11 cellular contexts compared by ENCODE assay signal in the genomic region with DNA sequence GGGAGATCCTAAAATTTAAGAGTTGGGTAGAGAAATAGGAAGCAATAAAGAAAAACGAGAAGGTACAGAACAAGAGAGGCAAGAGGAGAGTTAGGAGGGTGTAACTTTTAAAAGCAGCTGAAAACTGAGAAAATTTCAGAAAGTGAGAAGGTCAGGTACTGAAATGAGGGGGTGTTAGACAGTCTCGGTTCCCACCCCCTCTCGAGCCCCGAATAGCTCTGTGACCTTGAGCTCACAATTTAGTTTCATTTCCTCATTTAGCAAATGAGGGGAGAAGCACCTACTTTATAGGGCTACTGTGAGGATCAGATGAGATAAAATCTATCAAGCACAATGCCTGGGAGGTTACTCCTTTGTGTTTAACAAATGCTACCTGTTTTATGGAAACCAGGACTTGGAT. TPM values are rescaled to one million over a fixed set of nuclear protein-coding genes. Genes with fewer than 3 reads are reported as not detected.
DNase-seq lines count a peak whose midpoint lies in the region; ATAC-seq, FAIRE-seq and TF ChIP-seq lines count a peak whose summit lies in the region.
"Had no signal": no experiment of that assay in that cellular context is flagged by ENCODE, and none has a peak within 500 bp of the region (broad histone marks: within the 10 kb centered on the region; RNA-seq: fewer than 3 reads in every experiment).

No MANE protein-coding gene starts in this region.

- H3K9me3 ChIP-seq in K562 (replicated peaks; ENCODE audit: control insufficient read depth, insufficient read depth, low read depth, low read length), result no peaks in the 10 kb centered on the region

- in situ Hi-C loops in K562 (cut with MboI), result no loop called here

- no peaks in the 10 kb centered on the region; a peak in 1 of 5 replicates for H3K4me1 ChIP-seq in K562 (replicated peaks in 1 of 2; ENCODE audit: control insufficient read depth in 2 of 2, insufficient read depth in 2 of 2, low read length in 2 of 2)

- no peak for DNase-seq in K562 (ENCODE audit: extremely low read depth in 1 of 4, low spot score in 3 of 4)
- DNase-seq in stimulated activated naive CD4-positive, alpha-beta T cell treated with Interleukin-2 at 50 U/mL for 16 hours (lab: John Stamatoyannopoulos, UW), result no peak
- DNase-seq in NCI-H2029 treated with DMSO at 0.1 percent for 48 hours (lab: John Stamatoyannopoulos, UW), result no peak
- DNase-seq in stimulated activated CD4-positive, alpha-beta T cell treated with anti-CD3 and anti-CD28 coated beads, Interleukin-4, amount 100 ng/mL, for 4 hours, result no peak
- no peak for DNase-seq in hepatic stellate cell (ENCODE audit: low spot score)
- DNase-seq: activated CD8-positive, alpha-beta memory T cell treated with anti-CD3 and anti-CD28 coated beads for 24 hours; mesenchymal stem cell; NCI-H1694 treated with DMSO at 0.1 percent for 48 hours had no signal

- peaks cover 65% of the 10 kb centered on the region for H3K79me2 ChIP-seq in K562 (ENCODE audit: control insufficient read depth, insufficient read depth, low read length)

- no peak for TF ChIP-seq POLR2A in K562 (conservative IDR thresholded peaks at IDR 0.05)

- 0 out of 2 replicates have a peak overlapping the region, but pooled peaks have one; percentile 9 for H2AFZ ChIP-seq in K562 (ENCODE audit: low read depth, low read length)

- H4K20me1 ChIP-seq in K562 (replicated peaks; ENCODE audit: control insufficient read depth, insufficient read depth, low read length), result no peaks in the 10 kb centered on the region

- TF ChIP-seq RAD21 in K562 (CRISPR knock-in tag; conservative IDR thresholded peaks at IDR 0.05 in 1 of 2, IDR thresholded peaks at IDR 0.05 in 1 of 2), result no peak

- intact Hi-C loops in K562 (cut with micrococcal nuclease), result no loop called here

- CTCF ChIA-PET in K562 (lab: Yijun Ruan, JAX; ENCODE audit: low intra/inter-chr PET ratio), result no interaction called here

- no peak for TF ChIP-seq EP300 in K562 (IDR thresholded peaks at IDR 0.05; ENCODE audit: low read length)

- no peaks in the 10 kb centered on the region for H3K36me3 ChIP-seq in K562 (ENCODE audit: control insufficient read depth, insufficient read depth, low read length)

- H3K4me2 ChIP-seq in K562 (ENCODE audit: insufficient read depth, low read length), result peak overlapping the region; percentile 39

- peak overlapping the region; percentile 26 to 57; a peak in 3 of 4 replicates for H3K9ac ChIP-seq in K562 (ENCODE audit: insufficient read depth in 1 of 2, low read depth in 2 of 2, low read length in 2 of 2)

- H3K27me3 ChIP-seq in K562 (ENCODE audit: control insufficient read depth in 2 of 2, insufficient read depth in 2 of 2, low read length in 2 of 2), result no peaks in the 10 kb centered on the region

- no TSS peak for BruUV-seq in K562 (replicated peaks; lab: Mats Ljungman, UMichigan)

- peak; percentile 19 for FAIRE-seq in K562 (lab: Jason Lieb, UNC)

- peak; percentile 90 for ATAC-seq in GM18499 (IDR thresholded peaks at IDR 0.05; ENCODE audit: insufficient read depth, unreplicated experiment)
- peak; percentile 92 for ATAC-seq in GM21367 (IDR thresholded peaks at IDR 0.05; ENCODE audit: unreplicated experiment)
- peak; percentile 89 for ATAC-seq in HG03175 (IDR thresholded peaks at IDR 0.05; ENCODE audit: unreplicated experiment)
- no peak for ATAC-seq in K562

- peak overlapping the region; percentile 44; the same call in 2 of the 3 replicates for H3K27ac ChIP-seq in K562 (ENCODE audit: extremely low read depth, low read depth, low read length)

- TF ChIP-seq CTCF in K562 (IDR thresholded peaks at IDR 0.05 in 2 of 3, conservative IDR thresholded peaks at IDR 0.05 in 1 of 3; ENCODE audit: insufficient read depth in 2 of 3, low read depth in 1 of 3, low read length in 3 of 3), result no peak

- peak overlapping the region; percentile 18; the same call in 1 of the 2 replicates for H3K4me3 ChIP-seq in K562

- WGBS in K562 (ENCODE audit: insufficient coverage, low coverage, missing lambda C conversion rate), result 0% methylated on average over 3 of the region's 4 CpGs

- H3K9me1 ChIP-seq in K562 (ENCODE audit: control insufficient read depth, insufficient read depth, low read length), result no peaks in the 10 kb centered on the region

- POLR2A ChIA-PET in K562 (lab: Yijun Ruan, JAX), result no interaction called here

TF ChIP-seq in K562, 482 proteins besides CTCF, POLR2A, EP300 and RAD21:
- TF ChIP-seq RBBP5 (IDR thresholded peaks at IDR 0.05; ENCODE audit: borderline replicate concordance, insufficient read depth, low read length, poor library complexity, severe bottlenecking), result no peak
- TF ChIP-seq, protein P1, sequence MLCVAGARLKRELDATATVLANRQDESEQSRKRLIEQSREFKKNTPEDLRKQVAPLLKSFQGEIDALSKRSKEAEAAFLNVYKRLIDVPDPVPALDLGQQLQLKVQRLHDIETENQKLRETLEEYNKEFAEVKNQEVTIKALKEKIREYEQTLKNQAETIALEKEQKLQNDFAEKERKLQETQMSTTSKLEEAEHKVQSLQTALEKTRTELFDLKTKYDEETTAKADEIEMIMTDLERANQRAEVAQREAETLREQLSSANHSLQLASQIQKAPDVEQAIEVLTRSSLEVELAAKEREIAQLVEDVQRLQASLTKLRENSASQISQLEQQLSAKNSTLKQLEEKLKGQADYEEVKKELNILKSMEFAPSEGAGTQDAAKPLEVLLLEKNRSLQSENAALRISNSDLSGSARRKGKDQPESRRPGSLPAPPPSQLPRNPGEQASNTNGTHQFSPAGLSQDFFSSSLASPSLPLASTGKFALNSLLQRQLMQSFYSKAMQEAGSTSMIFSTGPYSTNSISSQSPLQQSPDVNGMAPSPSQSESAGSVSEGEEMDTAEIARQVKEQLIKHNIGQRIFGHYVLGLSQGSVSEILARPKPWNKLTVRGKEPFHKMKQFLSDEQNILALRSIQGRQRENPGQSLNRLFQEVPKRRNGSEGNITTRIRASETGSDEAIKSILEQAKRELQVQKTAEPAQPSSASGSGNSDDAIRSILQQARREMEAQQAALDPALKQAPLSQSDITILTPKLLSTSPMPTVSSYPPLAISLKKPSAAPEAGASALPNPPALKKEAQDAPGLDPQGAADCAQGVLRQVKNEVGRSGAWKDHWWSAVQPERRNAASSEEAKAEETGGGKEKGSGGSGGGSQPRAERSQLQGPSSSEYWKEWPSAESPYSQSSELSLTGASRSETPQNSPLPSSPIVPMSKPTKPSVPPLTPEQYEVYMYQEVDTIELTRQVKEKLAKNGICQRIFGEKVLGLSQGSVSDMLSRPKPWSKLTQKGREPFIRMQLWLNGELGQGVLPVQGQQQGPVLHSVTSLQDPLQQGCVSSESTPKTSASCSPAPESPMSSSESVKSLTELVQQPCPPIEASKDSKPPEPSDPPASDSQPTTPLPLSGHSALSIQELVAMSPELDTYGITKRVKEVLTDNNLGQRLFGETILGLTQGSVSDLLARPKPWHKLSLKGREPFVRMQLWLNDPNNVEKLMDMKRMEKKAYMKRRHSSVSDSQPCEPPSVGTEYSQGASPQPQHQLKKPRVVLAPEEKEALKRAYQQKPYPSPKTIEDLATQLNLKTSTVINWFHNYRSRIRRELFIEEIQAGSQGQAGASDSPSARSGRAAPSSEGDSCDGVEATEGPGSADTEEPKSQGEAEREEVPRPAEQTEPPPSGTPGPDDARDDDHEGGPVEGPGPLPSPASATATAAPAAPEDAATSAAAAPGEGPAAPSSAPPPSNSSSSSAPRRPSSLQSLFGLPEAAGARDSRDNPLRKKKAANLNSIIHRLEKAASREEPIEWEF (CRISPR knock-in tag; IDR thresholded peaks at IDR 0.05), result no peak
- 0 out of 2 replicates have a peak, but pooled peaks have one; percentile 15 for TF ChIP-seq EGR1 (conservative IDR thresholded peaks at IDR 0.05)

RNA-seq across cellular contexts. Expression of a gene that starts 4.8 kb away (rescaled TPM):
- total RNA-seq in K562 (2011; cell fraction: chromatin; rRNA removed; ENCODE audit: low replicate concordance), result 18.9 and 22.2 TPM in 2 replicates
- total RNA-seq in K562 (2011; cell fraction: nucleolus; rRNA removed), result 10.5 and 12.2 TPM in 2 replicates
- 17.8 and 20.5 TPM in 2 replicates for total RNA-seq in K562 (2011; cell fraction: nucleoplasm; rRNA removed)
- total RNA-seq in K562 (2014; rRNA removed), result 4.4 and 5.1 TPM in 2 replicates
- total RNA-seq in K562 (2014; rRNA removed; fragmentation: Illumina TruSeq; extraction: Trizol), result 9.3 and 10.2 TPM in 2 replicates
- 10.0 and 10.7 TPM in 2 replicates for total RNA-seq in K562 (2015; rRNA removed; fragmentation: Illumina TruSeq; extraction: Trizol)
- total RNA-seq in K562 (2021), result 6.0 and 7.5 TPM in 2 replicates
- polyA plus RNA-seq in K562 (2011; rRNA removed), result 0.49 and 7.5 TPM in 2 replicates
- polyA plus RNA-seq in K562 (2011; cell fraction: cytosol; rRNA removed), result 0.31 and 3.7 TPM in 2 replicates
- 0.27 and 5.1 TPM in 2 replicates for polyA plus RNA-seq in K562 (2011; cell fraction: nucleus; rRNA removed)
- 5.6 and 6.9 TPM in 2 replicates for polyA plus RNA-seq in K562 (2012)
- polyA plus RNA-seq in K562 (2014; fragmentation: Illumina TruSeq; extraction: Trizol), result 7.3 and 7.4 TPM in 2 replicates
- 1 to 10 TPM; 5.4 to 5.9 TPM for polyA plus RNA-seq in K562 (2014; fragmentation: Nextera tagmentation; extraction: Ambion mirVana)
- 3.0 and 6.2 TPM in 2 replicates for polyA plus RNA-seq in K562 (2014; rRNA removed)
- 0.81 and 17.9 TPM in 2 replicates for polyA minus RNA-seq in K562 (2011; rRNA and poly(A)+ RNA removed)
- polyA minus RNA-seq in K562 (2011; cell fraction: cytosol; rRNA and poly(A)+ RNA removed), result 0.27 and 9.7 TPM in 2 replicates
- 1.00 and 8.2 TPM in 2 replicates for polyA minus RNA-seq in K562 (2011; cell fraction: nucleus; rRNA and poly(A)+ RNA removed)
